Comparison of ENCODE assay signal across 9 cellular contexts in genomic region chr11:34302046-34302921, GRCh38. TPM values are rescaled to one million over a fixed set of nuclear protein-coding genes. Genes with fewer than 3 reads are reported as not detected.
DNase-seq lines count a peak whose midpoint lies in the region; ATAC-seq and TF ChIP-seq lines count a peak whose summit lies in the region.
"Had no signal": no experiment of that assay in that cellular context is flagged by ENCODE, and none has a peak within 500 bp of the region (broad histone marks: within the 10 kb centered on the region; RNA-seq: fewer than 3 reads in every experiment).

No MANE protein-coding gene starts in this region.

- H3K4me3 Mint-ChIP-seq in activated naive CD8-positive, alpha-beta T cell treated with anti-CD3 and anti-CD28 coated beads, Interleukin-2, amount 50 U/mL, for 24 hours: no peak overlapping the region
- H3K4me3 Mint-ChIP-seq in activated naive CD8-positive, alpha-beta T cell treated with anti-CD3 and anti-CD28 coated beads for 36 hours: no peak overlapping the region
- H3K4me3 Mint-ChIP-seq in activated T-helper 17 cell treated with anti-CD3 and anti-CD28 coated beads, Interleukin-2, amount 50 U/mL, for 72 hours: no peak overlapping the region
- no peak overlapping the region for H3K4me3 Mint-ChIP-seq in stimulated activated effector memory CD8-positive, alpha-beta T cell treated with anti-CD3 and anti-CD28 coated beads, Interleukin-12 subunit alpha, Interleukin-12 subunit beta, amount 100 ng/mL, for 72 hours

- peak overlapping the region; percentile 44 for H3K27ac Mint-ChIP-seq in activated naive CD8-positive, alpha-beta T cell treated with anti-CD3 and anti-CD28 coated beads, Interleukin-2, amount 50 U/mL, for 24 hours
- H3K27ac Mint-ChIP-seq in activated naive CD8-positive, alpha-beta T cell treated with anti-CD3 and anti-CD28 coated beads for 36 hours: no peak overlapping the region
- no peak overlapping the region for H3K27ac Mint-ChIP-seq in activated T-helper 17 cell treated with anti-CD3 and anti-CD28 coated beads, Interleukin-2, amount 50 U/mL, for 72 hours
- H3K27ac Mint-ChIP-seq in stimulated activated effector memory CD8-positive, alpha-beta T cell treated with anti-CD3 and anti-CD28 coated beads, Interleukin-12 subunit alpha, Interleukin-12 subunit beta, amount 100 ng/mL, for 72 hours: peak overlapping the region; percentile 17

- no peaks in the 10 kb centered on the region for H3K27me3 Mint-ChIP-seq in activated naive CD8-positive, alpha-beta T cell treated with anti-CD3 and anti-CD28 coated beads, Interleukin-2, amount 50 U/mL, for 24 hours
- H3K27me3 Mint-ChIP-seq in activated naive CD8-positive, alpha-beta T cell treated with anti-CD3 and anti-CD28 coated beads for 36 hours: no peaks in the 10 kb centered on the region
- no peaks in the 10 kb centered on the region for H3K27me3 Mint-ChIP-seq in activated T-helper 17 cell treated with anti-CD3 and anti-CD28 coated beads, Interleukin-2, amount 50 U/mL, for 72 hours

- no peak overlapping the region for H3K4me3 ChIP-seq in spleen

- H3K9me3 Mint-ChIP-seq in activated naive CD8-positive, alpha-beta T cell treated with anti-CD3 and anti-CD28 coated beads, Interleukin-2, amount 50 U/mL, for 24 hours: no peaks in the 10 kb centered on the region
- no peaks in the 10 kb centered on the region for H3K9me3 Mint-ChIP-seq in activated naive CD8-positive, alpha-beta T cell treated with anti-CD3 and anti-CD28 coated beads for 36 hours
- H3K9me3 Mint-ChIP-seq in activated T-helper 17 cell treated with anti-CD3 and anti-CD28 coated beads, Interleukin-2, amount 50 U/mL, for 72 hours: no peaks in the 10 kb centered on the region
- no peaks in the 10 kb centered on the region for H3K9me3 Mint-ChIP-seq in stimulated activated effector memory CD8-positive, alpha-beta T cell treated with anti-CD3 and anti-CD28 coated beads, Interleukin-12 subunit alpha, Interleukin-12 subunit beta, amount 100 ng/mL, for 72 hours

- intact Hi-C loops in spleen (cut with DNase I; ENCODE audit: low total_unique reads): no loop called here

- no peak overlapping the region for H3K27ac ChIP-seq in spleen
- H3K27ac ChIP-seq: C4-2B had no signal

- no peaks in the 10 kb centered on the region for H3K36me3 Mint-ChIP-seq in activated naive CD8-positive, alpha-beta T cell treated with anti-CD3 and anti-CD28 coated beads, Interleukin-2, amount 50 U/mL, for 24 hours (ENCODE audit: low read depth)
- no peaks in the 10 kb centered on the region for H3K36me3 Mint-ChIP-seq in activated naive CD8-positive, alpha-beta T cell treated with anti-CD3 and anti-CD28 coated beads for 36 hours
- H3K36me3 Mint-ChIP-seq in activated T-helper 17 cell treated with anti-CD3 and anti-CD28 coated beads, Interleukin-2, amount 50 U/mL, for 72 hours (ENCODE audit: low read depth): no peaks in the 10 kb centered on the region
- H3K36me3 Mint-ChIP-seq in stimulated activated effector memory CD8-positive, alpha-beta T cell treated with anti-CD3 and anti-CD28 coated beads, Interleukin-12 subunit alpha, Interleukin-12 subunit beta, amount 100 ng/mL, for 72 hours: no peaks in the 10 kb centered on the region

- no peaks in the 10 kb centered on the region for H3K9me3 ChIP-seq in spleen

- peaks cover 18% of the 10 kb centered on the region for H3K4me1 Mint-ChIP-seq in activated naive CD8-positive, alpha-beta T cell treated with anti-CD3 and anti-CD28 coated beads, Interleukin-2, amount 50 U/mL, for 24 hours
- peaks cover 6% of the 10 kb centered on the region for H3K4me1 Mint-ChIP-seq in activated naive CD8-positive, alpha-beta T cell treated with anti-CD3 and anti-CD28 coated beads for 36 hours
- no peaks in the 10 kb centered on the region for H3K4me1 Mint-ChIP-seq in activated T-helper 17 cell treated with anti-CD3 and anti-CD28 coated beads, Interleukin-2, amount 50 U/mL, for 72 hours
- peaks cover 12% of the 10 kb centered on the region for H3K4me1 Mint-ChIP-seq in stimulated activated effector memory CD8-positive, alpha-beta T cell treated with anti-CD3 and anti-CD28 coated beads, Interleukin-12 subunit alpha, Interleukin-12 subunit beta, amount 100 ng/mL, for 72 hours

- WGBS in spleen, 5 donors: 60 to 81% (median 65%) methylated on average over 4 of the region's 4 CpGs

- peak; percentile 81 for ATAC-seq in activated naive CD8-positive, alpha-beta T cell treated with anti-CD3 and anti-CD28 coated beads, Interleukin-2, amount 50 U/mL, for 24 hours
- peak; percentile 85 for ATAC-seq in HG03175 (IDR thresholded peaks at IDR 0.05; ENCODE audit: unreplicated experiment)
- peak; percentile 42 for ATAC-seq in activated T-helper 17 cell treated with anti-CD3 and anti-CD28 coated beads, Interleukin-2, amount 50 U/mL, for 72 hours (replicated peaks)
- peak; percentile 87 for ATAC-seq in stimulated activated effector memory CD8-positive, alpha-beta T cell treated with anti-CD3 and anti-CD28 coated beads, Interleukin-12 subunit alpha, Interleukin-12 subunit beta, amount 100 ng/mL, for 72 hours

- DNase-seq in activated naive CD8-positive, alpha-beta T cell treated with anti-CD3 and anti-CD28 coated beads, Interleukin-2, amount 50 U/mL, for 24 hours: no peak
- no peak for DNase-seq in activated naive CD8-positive, alpha-beta T cell treated with anti-CD3 and anti-CD28 coated beads for 36 hours
- DNase-seq in stimulated activated effector memory CD8-positive, alpha-beta T cell treated with anti-CD3 and anti-CD28 coated beads, Interleukin-12 subunit alpha, Interleukin-12 subunit beta, amount 100 ng/mL, for 72 hours (ENCODE audit: low spot score in 2 of 2): no peak
- DNase-seq in spleen (no peak), NCI-H774 (lab: John Stamatoyannopoulos, UW) (no peak), erythroblast (lab: John Stamatoyannopoulos, UW) (no peak)

- H3K27me3 ChIP-seq in spleen (replicated peaks in 1 of 7): no peaks in the 10 kb centered on the region

- no peak for TF ChIP-seq CTCF in spleen (IDR thresholded peaks at IDR 0.05 in 8 of 11, conservative IDR thresholded peaks at IDR 0.05 in 3 of 11)

- H3K36me3 ChIP-seq in spleen: no peaks in the 10 kb centered on the region

- no peak for TF ChIP-seq POLR2A in spleen (IDR thresholded peaks at IDR 0.05)
- TF ChIP-seq POLR2A in erythroblast (IDR thresholded peaks at IDR 0.05; ENCODE audit: low read length): no peak

- H3K4me1 ChIP-seq in spleen: peaks cover 0 to 14% (median 0%) of the 10 kb centered on the region in 6 donors

RNA-seq across cellular contexts. Expression of gene ABTB2, which starts 55.5 kb away (rescaled TPM):
- total RNA-seq in activated naive CD8-positive, alpha-beta T cell treated with anti-CD3 and anti-CD28 coated beads for 36 hours: 1 to 10 TPM; 1.4 to 1.5 TPM
- total RNA-seq in activated T-helper 17 cell treated with anti-CD3 and anti-CD28 coated beads, Interleukin-2, amount 50 U/mL, for 72 hours: 1 to 10 TPM in 1 of 2 donors, under 1 TPM in 1; 0.45 to 2.5 TPM
- 1 to 10 TPM; 1.5 to 2.9 (median 2.0) TPM for total RNA-seq in spleen
- under 1 TPM; 0.41 to 0.67 (median 0.58) TPM for polyA plus RNA-seq in spleen

Comparison
In these comparisons a context has a peak if more than half of its experiments do, and no peak if none do; other contexts are left out.
1. H3K27ac Mint-ChIP-seq: peak in activated naive CD8-positive, alpha-beta T cell treated with anti-CD3 and anti-CD28 coated beads, Interleukin-2, amount 50 U/mL, for 24 hours (single experiment) and stimulated activated effector memory CD8-positive, alpha-beta T cell treated with anti-CD3 and anti-CD28 coated beads, Interleukin-12 subunit alpha, Interleukin-12 subunit beta, amount 100 ng/mL, for 72 hours (single experiment); none in activated naive CD8-positive, alpha-beta T cell treated with anti-CD3 and anti-CD28 coated beads for 36 hours (single experiment) and activated T-helper 17 cell treated with anti-CD3 and anti-CD28 coated beads, Interleukin-2, amount 50 U/mL, for 72 hours (single experiment).
2. Peak in every context shown above with its lines, with median percentiles within 50 percentile points of each other: ATAC-seq.